8 cellular contexts compared by ENCODE assay signal in the genomic region with DNA sequence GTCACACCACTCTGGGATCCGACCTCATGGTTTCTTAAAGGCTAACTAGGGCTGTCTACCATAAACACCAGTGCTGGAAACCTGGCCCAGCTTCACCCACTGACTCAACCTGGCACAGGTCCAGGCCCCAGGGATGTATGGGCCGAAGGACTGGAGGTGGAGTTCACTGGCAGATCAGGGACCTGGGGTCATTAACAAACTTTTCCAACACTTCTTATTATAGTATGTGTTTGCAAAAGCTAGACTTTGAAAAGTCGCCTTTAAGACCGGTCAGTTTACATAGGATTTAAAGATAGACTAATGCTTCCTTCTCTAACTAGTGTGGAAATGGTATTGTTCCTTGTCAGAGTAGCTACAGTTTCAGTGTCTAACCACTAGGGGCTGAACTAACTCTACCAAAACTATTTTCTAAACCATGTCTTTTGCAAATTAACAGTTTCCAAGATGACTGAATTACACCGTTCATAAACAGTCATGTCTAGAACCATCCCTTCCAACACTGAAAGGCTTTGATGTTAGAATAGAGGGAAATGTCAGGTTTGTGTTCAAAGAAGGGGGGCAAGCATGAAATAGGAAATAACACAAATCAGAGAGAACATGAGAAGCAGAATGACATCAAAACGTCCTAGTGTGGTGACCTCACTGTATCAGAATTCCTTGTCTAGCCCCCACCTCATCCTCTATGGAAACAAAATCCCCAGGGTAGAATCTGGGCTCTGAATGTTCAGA. TPM values are rescaled to one million over a fixed set of nuclear protein-coding genes. Genes with fewer than 3 reads are reported as not detected.
DNase-seq lines count a peak whose midpoint lies in the region; ATAC-seq, FAIRE-seq and TF ChIP-seq lines count a peak whose summit lies in the region.

No MANE protein-coding gene starts in this region.

- no peak overlapping the region for H3K4me3 Mint-ChIP-seq in mesothelial cell of epicardium

- BruUV-seq in endothelial cell of umbilical vein (replicated peaks; lab: Mats Ljungman, UMichigan): no TSS peak

- dilution Hi-C loops in endothelial cell of umbilical vein (cut with MboI; ENCODE audit: extremely low pct_ligation_motif_present, low sequenced_read_pairs): no loop called here

- H3K9me3 ChIP-seq in endothelial cell of umbilical vein (replicated peaks; ENCODE audit: control insufficient read depth, insufficient read depth, low read length) (no peaks in the 10 kb centered on the region), upper lobe of left lung (no peaks in the 10 kb centered on the region)

- peak overlapping the region; percentile 38 for H2AFZ ChIP-seq in endothelial cell of umbilical vein (ENCODE audit: low read depth, low read length)

- peak; percentile 84 for TF ChIP-seq CTCF in D721Med (IDR thresholded peaks at IDR 0.05; ENCODE audit: insufficient read depth, missing control alignments)
- peak; percentile 68 to 73 for TF ChIP-seq CTCF in endothelial cell of umbilical vein (IDR thresholded peaks at IDR 0.05; ENCODE audit: extremely low read depth in 1 of 2, insufficient read depth in 1 of 2, low read depth in 1 of 2, low read length in 2 of 2)
- TF ChIP-seq CTCF in mesothelial cell of epicardium (IDR thresholded peaks at IDR 0.05; ENCODE audit: unreplicated experiment): peak; percentile 91
- peak; percentile 68 to 95 (median 88) for TF ChIP-seq CTCF in upper lobe of left lung (IDR thresholded peaks at IDR 0.05)

- intact Hi-C loops in endothelial cell of umbilical vein (cut with micrococcal nuclease): loop anchor here (1.0 to 5.0 kb wide), 7 partner anchors 79 to 369 kb away; a partner anchor contains a TSS

- peak overlapping the region; percentile 8 for H3K27ac Mint-ChIP-seq in mesothelial cell of epicardium

- WGBS in upper lobe of left lung, 2 donors: 7 to 13% methylated on average over 5 to 6 of the region's 6 CpGs

- H3K36me3 ChIP-seq in endothelial cell of umbilical vein (ENCODE audit: control insufficient read depth in 2 of 2, extremely low read depth in 1 of 2, insufficient read depth in 2 of 2, low read length in 2 of 2) (peaks cover 0 to 3% of the 10 kb centered on the region in 2 experiments), upper lobe of left lung (peaks cover 3 to 57% (median 23%) of the 10 kb centered on the region in 4 donors)

- H3K36me3 Mint-ChIP-seq in mesothelial cell of epicardium: peaks cover 7% of the 10 kb centered on the region

- no peaks in the 10 kb centered on the region for H3K9me1 ChIP-seq in endothelial cell of umbilical vein (replicated peaks; ENCODE audit: control insufficient read depth, extremely low read depth, insufficient read depth, low read length)

- no peaks in the 10 kb centered on the region for H3K27me3 ChIP-seq in endothelial cell of umbilical vein (ENCODE audit: control insufficient read depth in 2 of 2, insufficient read depth in 2 of 2, low read length in 2 of 2)
- H3K27me3 ChIP-seq in upper lobe of left lung: no peaks in the 10 kb centered on the region

- ATAC-seq in upper lobe of left lung (ENCODE audit: low FRiP score in 2 of 2) (peak; percentile 81 to 83), HG02571 (IDR thresholded peaks at IDR 0.05; ENCODE audit: unreplicated experiment) (no peak)

- H3K9ac ChIP-seq in endothelial cell of umbilical vein (replicated peaks; ENCODE audit: extremely low read depth, insufficient read depth, low read length): peak overlapping the region; percentile 7

- TF ChIP-seq POLR2A in endothelial cell of umbilical vein (IDR thresholded peaks at IDR 0.05; ENCODE audit: low read depth, low read length): no peak
- TF ChIP-seq POLR2A in upper lobe of left lung (IDR thresholded peaks at IDR 0.05): no peak

- DNase-seq in D721Med (ENCODE audit: insufficient read length, low spot score) (peak; percentile 41), GM19239 (ENCODE audit: insufficient read length, low spot score) (peak; percentile 39), M059J (ENCODE audit: low read depth) (peak; percentile 84), SW480 (ENCODE audit: low spot score) (peak; percentile 66), endothelial cell of umbilical vein (ENCODE audit: low read depth, low spot score) (peak; percentile 93), mesothelial cell of epicardium (ENCODE audit: low spot score in 2 of 2, unreplicated experiment in 2 of 2) (peak in 1 of 2 experiments; percentile 48), upper lobe of left lung (no peak)

- no peaks in the 10 kb centered on the region for H3K79me2 ChIP-seq in endothelial cell of umbilical vein (ENCODE audit: control insufficient read depth, insufficient read depth, low read length)

- no peak for FAIRE-seq in D721Med (lab: Jason Lieb, UNC)
- peak; percentile 90 for FAIRE-seq in GM19239 (lab: Jason Lieb, UNC)
- peak; percentile 87 for FAIRE-seq in endothelial cell of umbilical vein (lab: Jason Lieb, UNC)

- CTCF ChIA-PET in endothelial cell of umbilical vein (lab: Charles Lee): interaction anchor here (0.6 to 5.4 kb wide), 78 partner anchors 9 to 424 kb away, joined by 3 to 114 read pairs (median 5); a partner anchor contains a TSS

- H3K27me3 Mint-ChIP-seq in mesothelial cell of epicardium (ENCODE audit: low read depth): no peaks in the 10 kb centered on the region

- POLR2A ChIA-PET in endothelial cell of umbilical vein (lab: Charles Lee): interaction anchor here (0.6 kb wide), 1 partner anchor 16 kb away, joined by 3 read pairs; no protein-coding TSS in a partner anchor

- H4K20me1 ChIP-seq in endothelial cell of umbilical vein (replicated peaks; ENCODE audit: control insufficient read depth, extremely low read depth, insufficient read depth, low read length): no peaks in the 10 kb centered on the region

- peaks cover 5% of the 10 kb centered on the region for H3K4me1 Mint-ChIP-seq in mesothelial cell of epicardium

- H3K27ac ChIP-seq in endothelial cell of umbilical vein (ENCODE audit: insufficient read depth, low read depth, low read length): peak overlapping the region; percentile 33
- peak overlapping the region; percentile 83 to 91 (median 84) for H3K27ac ChIP-seq in upper lobe of left lung

- peak overlapping the region; percentile 47 for H3K4me2 ChIP-seq in endothelial cell of umbilical vein (ENCODE audit: insufficient read depth, low read length)

- no peak overlapping the region for H3K4me3 ChIP-seq in endothelial cell of umbilical vein (replicated peaks in 1 of 3; ENCODE audit: insufficient read depth in 1 of 3, low read depth in 1 of 3, low read length in 3 of 3)
- no peak overlapping the region for H3K4me3 ChIP-seq in upper lobe of left lung

- H3K9me3 Mint-ChIP-seq in mesothelial cell of epicardium: no peaks in the 10 kb centered on the region

- TF ChIP-seq EP300 in upper lobe of left lung (IDR thresholded peaks at IDR 0.05): no peak

- peaks cover 22% of the 10 kb centered on the region for H3K4me1 ChIP-seq in endothelial cell of umbilical vein (ENCODE audit: control insufficient read depth, extremely low read depth, insufficient read depth, low read length)
- peaks cover 41 to 55% (median 52%) of the 10 kb centered on the region in 4 donors for H3K4me1 ChIP-seq in upper lobe of left lung

TF ChIP-seq in endothelial cell of umbilical vein, 7 proteins besides CTCF, POLR2A, EP300 and RAD21:
- TF ChIP-seq FOS (IDR thresholded peaks at IDR 0.05; ENCODE audit: borderline replicate concordance, insufficient read depth, low read length) (peak; percentile 26), JUN (IDR thresholded peaks at IDR 0.05; ENCODE audit: borderline replicate concordance, insufficient read depth, insufficient read length, low read depth) (no peak)

RNA-seq across cellular contexts. Expression of a gene that starts 29.7 kb away (rescaled TPM):
- total RNA-seq in M059J (2014; rRNA removed; shearing (Covaris generic)): 17.3 and 21.9 TPM in 2 replicates
- total RNA-seq in endothelial cell of umbilical vein (12.7 and 15.3 TPM in 2 replicates), mesothelial cell of epicardium (14.0 to 14.5 TPM (median 14.2 TPM) in 3 replicates), upper lobe of left lung (10 to 100 TPM; 36.3 to 71.4 (median 53.4) TPM)
- polyA plus RNA-seq in endothelial cell of umbilical vein: 9.1 and 10.8 TPM in 2 replicates
- 15.1 and 15.3 TPM in 2 replicates for polyA plus RNA-seq in endothelial cell of umbilical vein (2011; cell fraction: cytosol; rRNA removed)
- polyA plus RNA-seq in endothelial cell of umbilical vein (2011; cell fraction: nucleus; rRNA removed): 8.0 and 9.4 TPM in 2 replicates
- polyA plus RNA-seq in endothelial cell of umbilical vein (2012): 16.8 and 19.5 TPM in 2 replicates
- polyA minus RNA-seq in endothelial cell of umbilical vein: 9.9 and 13.8 TPM in 2 replicates
- polyA minus RNA-seq in endothelial cell of umbilical vein (2011; cell fraction: cytosol; rRNA and poly(A)+ RNA removed): 3.2 TPM
- 3.5 and 3.7 TPM in 2 replicates for polyA minus RNA-seq in endothelial cell of umbilical vein (2011; cell fraction: nucleus; rRNA and poly(A)+ RNA removed)

RNA-seq across cellular contexts. Expression of a gene that starts 32.9 kb away (rescaled TPM):
- total RNA-seq in M059J (2014; rRNA removed; shearing (Covaris generic)): 1.7 and 5.0 TPM in 2 replicates
- 5.1 and 6.6 TPM in 2 replicates for total RNA-seq in endothelial cell of umbilical vein
- polyA plus RNA-seq in endothelial cell of umbilical vein: 1.3 and 1.4 TPM in 2 replicates
- 1.4 and 1.7 TPM in 2 replicates for polyA plus RNA-seq in endothelial cell of umbilical vein (2011; cell fraction: cytosol; rRNA removed)
- 4.3 and 4.8 TPM in 2 replicates for polyA plus RNA-seq in endothelial cell of umbilical vein (2011; cell fraction: nucleus; rRNA removed)
- polyA plus RNA-seq in endothelial cell of umbilical vein (2012): 5.7 and 6.1 TPM in 2 replicates
- polyA minus RNA-seq in endothelial cell of umbilical vein: 3.3 and 3.7 TPM in 2 replicates
- polyA minus RNA-seq in endothelial cell of umbilical vein (2011; cell fraction: cytosol; rRNA and poly(A)+ RNA removed): 12.9 TPM
- polyA minus RNA-seq in endothelial cell of umbilical vein (2011; cell fraction: nucleus; rRNA and poly(A)+ RNA removed): 3.1 and 3.5 TPM in 2 replicates
- 33.5 to 36.8 TPM (median 34.4 TPM) in 3 replicates for total RNA-seq in mesothelial cell of epicardium
- 10 to 100 TPM; 19.6 to 42.2 (median 30.8) TPM for total RNA-seq in upper lobe of left lung

Comparison
In these comparisons a context has a peak if more than half of its experiments do, and no peak if none do; other contexts are left out.
1. DNase-seq: peak in D721Med (single experiment), GM19239 (single experiment), M059J (single experiment), SW480 (single experiment) and endothelial cell of umbilical vein (single experiment); none in upper lobe of left lung (0 of 2).
2. Peak in every context shown above with its lines, with median percentiles within 50 percentile points of each other: CTCF ChIP-seq.